Comparison of ENCODE assay signal across 18 cellular contexts in the genomic region with DNA sequence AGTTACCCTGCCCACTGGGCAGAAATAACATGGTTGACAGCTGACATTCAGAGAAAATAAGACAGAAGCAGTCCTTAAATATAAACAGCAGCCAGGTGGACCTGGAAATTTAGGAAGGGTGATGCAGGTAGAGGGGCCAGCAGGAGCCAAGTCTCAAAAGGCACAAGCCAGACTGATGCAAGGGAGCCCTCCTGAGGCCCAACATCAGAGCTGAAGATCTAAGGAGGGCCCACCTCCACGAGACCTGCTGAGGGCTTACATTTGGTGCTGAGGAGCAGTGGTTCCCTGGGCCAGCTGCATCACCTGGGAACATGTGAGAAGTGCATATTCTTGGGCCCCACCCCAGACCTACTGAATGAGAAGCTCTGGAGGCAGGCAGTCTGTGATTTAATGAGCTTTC.
"Had no signal": no experiment of that assay in that cellular context is flagged by ENCODE, and none has a peak within 500 bp of the region (broad histone marks: within the 10 kb centered on the region; RNA-seq: fewer than 3 reads in every experiment).

No MANE protein-coding gene starts in this region.

- ATAC-seq: activated T-helper 17 cell treated with anti-CD3 and anti-CD28 coated beads, Interleukin-2, amount 50 U/mL, for 72 hours; Panc1 had no signal

- H3K27me3 ChIP-seq: brain microvascular endothelial cell had no signal

- H3K36me3 ChIP-seq: brain microvascular endothelial cell had no signal

- H3K27ac ChIP-seq: brain microvascular endothelial cell, KMS-11 had no signal

- DNase-seq: activated CD4-positive, alpha-beta memory T cell treated with anti-CD3 and anti-CD28 coated beads, Interleukin-2, amount 10 ng/mL, durations not matched to agents 7 days and 5 days; activated CD4-positive, alpha-beta T cell treated with anti-CD3 and anti-CD28 coated beads, Interleukin-2, amount 50 U/mL, for 1 hour; activated CD4-positive, CD25-positive, alpha-beta regulatory T cell; activated gamma-delta T cell treated with Interleukin-2 at 50 U/mL for 16 hours; activated naive CD4-positive, alpha-beta T cell treated with anti-CD3 and anti-CD28 coated beads, Interleukin-2, amount 10 ng/mL, durations not matched to agents 7 days and 5 days; activated naive CD8-positive, alpha-beta T cell treated with anti-CD3 and anti-CD28 coated beads for 36 hours; activated T-cell treated with anti-CD3 and anti-CD28 coated beads for 4 hours; activated T-cell treated with anti-CD3 and anti-CD28 coated beads, Interleukin-2, amount 50 U/mL, for 48 hours; brain microvascular endothelial cell; cerebellar nuclear complex; NCI-H1092; NCI-H1930; NCI-H510A treated with DMSO at 0.1 percent for 48 hours; OCI-M1; RPMI8226 had no signal
